In the genomic region with DNA sequence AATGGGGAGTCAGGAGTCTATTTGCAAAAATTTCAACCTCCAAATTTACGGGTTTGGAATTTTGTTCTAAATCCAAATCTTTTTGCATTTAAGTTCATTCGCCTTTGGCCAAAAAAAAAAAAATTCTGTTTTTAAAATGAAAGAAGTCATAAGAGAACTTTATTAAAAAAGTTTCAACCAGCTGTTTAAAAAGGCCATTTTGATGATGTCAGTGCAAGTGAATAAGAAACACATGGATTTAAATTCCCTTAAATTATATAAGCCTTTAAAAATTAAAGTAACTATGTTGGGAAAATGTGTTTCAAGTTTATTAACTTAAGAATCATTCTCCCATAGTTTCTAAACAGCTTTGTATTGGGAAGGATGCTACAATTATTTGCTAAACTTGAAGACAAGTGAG, we compare ENCODE assay signal across 28 cellular contexts.
"Had no signal": no experiment of that assay in that cellular context is flagged by ENCODE, and none has a peak within 500 bp of the region (broad histone marks: within the 10 kb centered on the region; RNA-seq: fewer than 3 reads in every experiment).

No MANE protein-coding gene starts in this region.

- H3K4me3 Mint-ChIP-seq: stimulated activated effector memory CD8-positive, alpha-beta T cell treated with anti-CD3 and anti-CD28 coated beads, Interleukin-12 subunit alpha, Interleukin-12 subunit beta, amount 100 ng/mL, for 72 hours; stimulated activated memory B cell treated with anti-CD40 and anti-IgM and Interleukin-4, amounts not matched to agents 10 μg/mL and 1 μg/mL and 100 μg/mL, for 72 hours; stimulated activated naive B cell treated with anti-CD40 and anti-IgM and Interleukin-4, amounts not matched to agents 10 μg/mL and 1 μg/mL and 100 μg/mL, for 72 hours; stimulated activated naive CD8-positive, alpha-beta T cell treated with anti-CD3 and anti-CD28 coated beads, Interleukin-15, amount 100 ng/mL, for 72 hours; stimulated activated naive CD8-positive, alpha-beta T cell treated with anti-CD3 and anti-CD28 coated beads, Interleukin-15, Interleukin-2, amounts not matched to agents 100 ng/mL and 50 ng/mL, for 24 hours; type B pancreatic cell had no signal

- H3K4me3 ChIP-seq: stomach, suprapubic skin, testis, thoracic aorta, thyroid gland, tibial artery, tibial nerve, transverse colon, upper lobe of left lung, upper lobe of right lung, uterus, vagina had no signal

- H3K4me1 ChIP-seq: stomach, suprapubic skin, testis, thyroid gland, tibial artery, transverse colon, upper lobe of left lung, upper lobe of right lung, uterus, vagina had no signal

- H3K27me3 Mint-ChIP-seq: stimulated activated naive CD8-positive, alpha-beta T cell treated with anti-CD3 and anti-CD28 coated beads, Interleukin-15, amount 100 ng/mL, for 72 hours; stimulated activated naive CD8-positive, alpha-beta T cell treated with anti-CD3 and anti-CD28 coated beads, Interleukin-15, Interleukin-2, amounts not matched to agents 100 ng/mL and 50 ng/mL, for 24 hours had no signal

- H3K36me3 ChIP-seq: stomach, suprapubic skin, thoracic aorta, thyroid gland, tibial artery, tibial nerve, transverse colon, upper lobe of left lung, upper lobe of right lung, uterus, vagina had no signal

- H3K27ac Mint-ChIP-seq: stimulated activated effector memory CD8-positive, alpha-beta T cell treated with anti-CD3 and anti-CD28 coated beads, Interleukin-12 subunit alpha, Interleukin-12 subunit beta, amount 100 ng/mL, for 72 hours; stimulated activated memory B cell treated with anti-CD40 and anti-IgM and Interleukin-4, amounts not matched to agents 10 μg/mL and 1 μg/mL and 100 μg/mL, for 72 hours; stimulated activated naive B cell treated with anti-CD40 and anti-IgM and Interleukin-4, amounts not matched to agents 10 μg/mL and 1 μg/mL and 100 μg/mL, for 72 hours; stimulated activated naive CD8-positive, alpha-beta T cell treated with anti-CD3 and anti-CD28 coated beads, Interleukin-15, amount 100 ng/mL, for 72 hours; stimulated activated naive CD8-positive, alpha-beta T cell treated with anti-CD3 and anti-CD28 coated beads, Interleukin-15, Interleukin-2, amounts not matched to agents 100 ng/mL and 50 ng/mL, for 24 hours; type B pancreatic cell had no signal

- DNase-seq: stimulated activated CD4-positive, alpha-beta T cell treated with anti-CD3 and anti-CD28 coated beads, Interleukin-2, amount 100 ng/mL, for 48 hours; stimulated activated CD4-positive, alpha-beta T cell treated with anti-CD3 and anti-CD28 coated beads, Interleukin-4, amount 100 ng/mL, for 1 hour; stimulated activated CD4-positive, alpha-beta T cell treated with anti-CD3 and anti-CD28 coated beads, Interleukin-4, amount 100 ng/mL, for 24 hours; stimulated activated CD4-positive, alpha-beta T cell treated with anti-CD3 and anti-CD28 coated beads, Interleukin-4, amount 100 ng/mL, for 4 hours; stimulated activated CD8-positive, alpha-beta memory T cell treated with anti-CD3 and anti-CD28 coated beads, Interleukin-4, amount 100 ng/mL, for 48 hours; stimulated activated naive B cell treated with anti-CD40 and anti-IgM and Interleukin-4, amounts not matched to agents 10 μg/mL and 1 μg/mL and 100 μg/mL, for 72 hours; stimulated activated naive CD4-positive, alpha-beta T cell; stimulated activated naive CD4-positive, alpha-beta T cell treated with Interleukin-2 at 50 U/mL for 16 hours; stimulated activated naive CD8-positive, alpha-beta T cell treated with anti-CD3 and anti-CD28 coated beads, Interleukin-15, amount 100 ng/mL, for 72 hours; stimulated activated naive CD8-positive, alpha-beta T cell treated with anti-CD3 and anti-CD28 coated beads, Interleukin-15, Interleukin-2, amounts not matched to agents 100 U/mL and 50 U/mL, for 24 hours; stomach; substantia nigra; testis; thyroid gland; tibial artery; transverse colon; trophoblast cell; upper lobe of left lung; upper lobe of right lung; uterus had no signal

- H3K36me3 Mint-ChIP-seq: stimulated activated effector memory CD8-positive, alpha-beta T cell treated with anti-CD3 and anti-CD28 coated beads, Interleukin-12 subunit alpha, Interleukin-12 subunit beta, amount 100 ng/mL, for 72 hours; stimulated activated memory B cell treated with anti-CD40 and anti-IgM and Interleukin-4, amounts not matched to agents 10 μg/mL and 1 μg/mL and 100 μg/mL, for 72 hours; stimulated activated naive B cell treated with anti-CD40 and anti-IgM and Interleukin-4, amounts not matched to agents 10 μg/mL and 1 μg/mL and 100 μg/mL, for 72 hours; type B pancreatic cell had no signal

- H3K4me1 Mint-ChIP-seq: stimulated activated effector memory CD8-positive, alpha-beta T cell treated with anti-CD3 and anti-CD28 coated beads, Interleukin-12 subunit alpha, Interleukin-12 subunit beta, amount 100 ng/mL, for 72 hours; stimulated activated memory B cell treated with anti-CD40 and anti-IgM and Interleukin-4, amounts not matched to agents 10 μg/mL and 1 μg/mL and 100 μg/mL, for 72 hours; stimulated activated naive B cell treated with anti-CD40 and anti-IgM and Interleukin-4, amounts not matched to agents 10 μg/mL and 1 μg/mL and 100 μg/mL, for 72 hours; stimulated activated naive CD8-positive, alpha-beta T cell treated with anti-CD3 and anti-CD28 coated beads, Interleukin-15, amount 100 ng/mL, for 72 hours had no signal

- H3K27ac ChIP-seq: stomach, suprapubic skin, testis, thoracic aorta, thyroid gland, tibial artery, tibial nerve, transverse colon, upper lobe of left lung, upper lobe of right lung, uterus, vagina had no signal

- H3K9me3 Mint-ChIP-seq: type B pancreatic cell had no signal

- H3K27me3 ChIP-seq: stomach, suprapubic skin, testis, thyroid gland, tibial artery, tibial nerve, transverse colon, upper lobe of left lung, upper lobe of right lung, uterus, vagina had no signal

- H3K9me3 ChIP-seq: stomach, suprapubic skin, testis, thoracic aorta, thyroid gland, tibial artery, transverse colon, upper lobe of left lung, upper lobe of right lung, uterus, vagina had no signal
